In the genomic region with DNA sequence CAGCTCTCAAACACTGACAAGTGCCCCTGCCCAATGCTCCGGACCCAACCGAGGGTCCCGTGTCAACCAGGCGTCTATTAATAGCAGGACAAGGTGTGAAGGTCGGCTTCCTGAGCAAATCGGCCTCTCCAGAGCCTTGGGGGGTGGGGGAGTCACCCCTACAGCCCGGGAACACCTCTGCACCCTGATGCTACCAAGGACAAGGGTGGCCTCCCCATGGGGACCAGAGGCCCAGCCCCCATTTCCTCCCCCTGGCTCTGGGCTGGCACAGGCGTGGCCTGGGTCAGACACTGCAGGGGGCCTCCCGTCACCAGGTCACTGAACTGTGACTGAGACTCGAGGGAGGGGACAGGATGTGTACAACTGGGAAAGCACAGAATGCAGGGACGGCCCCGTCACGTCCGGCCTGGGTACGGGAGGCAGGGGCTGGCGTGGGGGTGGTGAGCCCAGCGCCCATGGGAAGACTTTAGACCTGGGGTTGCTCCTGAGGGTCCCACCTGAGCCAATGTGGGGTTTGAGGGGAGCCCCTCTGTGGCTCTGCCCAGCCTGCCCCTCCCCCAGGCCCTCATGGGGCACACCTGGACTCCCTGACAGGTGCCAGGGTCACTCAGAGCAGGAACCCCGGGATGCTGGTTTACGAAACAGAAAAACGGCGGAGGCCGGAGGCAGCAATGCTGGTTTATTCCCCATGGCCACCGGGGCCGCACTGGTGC, we compare ENCODE assay signal across 6 cellular contexts. TPM values are rescaled to one million over a fixed set of nuclear protein-coding genes. Genes with fewer than 3 reads are reported as not detected.
DNase-seq lines count a peak whose midpoint lies in the region; ATAC-seq and TF ChIP-seq lines count a peak whose summit lies in the region.

No MANE protein-coding gene starts in this region.

- H3K27me3 ChIP-seq in ascending aorta, result no peaks in the 10 kb centered on the region
- no peaks in the 10 kb centered on the region for H3K27me3 ChIP-seq in naive thymus-derived CD4-positive, alpha-beta T cell (ENCODE audit: control insufficient read depth in 2 of 2, insufficient read depth in 2 of 2, low read length in 2 of 2)

- POLR2A ChIA-PET in naive thymus-derived CD4-positive, alpha-beta T cell (lab: Charles Lee), result interaction anchor here (0.6 to 3.0 kb wide), 6 partner anchors 10 to 143 kb away, joined by 3 to 13 read pairs (median 4); partner anchors contain the start of gene MVD

- H3K36me3 ChIP-seq in ascending aorta, result peaks cover 10 to 28% of the 10 kb centered on the region in 2 donors
- peaks cover 0 to 41% (median 0%) of the 10 kb centered on the region in 3 experiments for H3K36me3 ChIP-seq in naive thymus-derived CD4-positive, alpha-beta T cell (ENCODE audit: control insufficient read depth in 2 of 3, insufficient read depth in 3 of 3, low read length in 3 of 3)

- TF ChIP-seq CTCF in ascending aorta (IDR thresholded peaks at IDR 0.05), result no peak

- peak overlapping the region; percentile 0 to 17 for H3K27ac ChIP-seq in ascending aorta
- peak overlapping the region; percentile 84 for H3K27ac ChIP-seq in naive thymus-derived CD4-positive, alpha-beta T cell (ENCODE audit: low read depth, low read length)

- no peaks in the 10 kb centered on the region for H3K9me3 Mint-ChIP-seq in naive thymus-derived CD4-positive, alpha-beta T cell

- peaks cover 0 to 15% (median 1%) of the 10 kb centered on the region in 5 donors for H3K36me3 Mint-ChIP-seq in naive thymus-derived CD4-positive, alpha-beta T cell

- ATAC-seq in naive thymus-derived CD4-positive, alpha-beta T cell, result peak; percentile 81

- peaks cover 0 to 11% of the 10 kb centered on the region in 2 donors for H3K4me1 ChIP-seq in ascending aorta
- peaks cover 20 to 28% of the 10 kb centered on the region in 2 donors for H3K4me1 ChIP-seq in naive thymus-derived CD4-positive, alpha-beta T cell (ENCODE audit: control insufficient read depth in 2 of 2, insufficient read depth in 2 of 2, low read length in 2 of 2)

- H3K4me3 ChIP-seq in ascending aorta, result peak overlapping the region; percentile 63 to 84
- peak overlapping the region; percentile 78 for H3K4me3 ChIP-seq in naive thymus-derived CD4-positive, alpha-beta T cell (ENCODE audit: low read length)

- H3K27ac Mint-ChIP-seq in naive thymus-derived CD4-positive, alpha-beta T cell, result peak overlapping the region; percentile 81 to 98 (median 88)

- no peaks in the 10 kb centered on the region for H3K9me3 ChIP-seq in ascending aorta
- H3K9me3 ChIP-seq in naive thymus-derived CD4-positive, alpha-beta T cell (ENCODE audit: control insufficient read depth in 2 of 3, low read length in 3 of 3), result no peaks in the 10 kb centered on the region

- H3K4me1 Mint-ChIP-seq in naive thymus-derived CD4-positive, alpha-beta T cell, result peaks cover 6 to 27% (median 13%) of the 10 kb centered on the region in 7 donors

- intact Hi-C loops in ascending aorta (cut with DNase I), result no loop called here
- intact Hi-C loops in naive thymus-derived CD4-positive, alpha-beta T cell (cut with micrococcal nuclease), result loop anchor here (1.0 to 2.0 kb wide), 11 partner anchors 12 to 199 kb away; partner anchors contain the start of genes MVD (in 2 of the 2), SNAI3 (in 2 of the 2), ZC3H18 (in 2 of the 2) and CTU2 (in 1 of the 2)

- peak overlapping the region; percentile 84 to 93 (median 90) for H3K4me3 Mint-ChIP-seq in naive thymus-derived CD4-positive, alpha-beta T cell

- CTCF ChIA-PET in naive thymus-derived CD4-positive, alpha-beta T cell (lab: Charles Lee), result no interaction called here

- DNase-seq in NCI-H2029 (lab: John Stamatoyannopoulos, UW) (peak; percentile 63), NCI-H2029 treated with DMSO at 0.1 percent for 48 hours (lab: John Stamatoyannopoulos, UW) (no peak), NCI-H146 treated with DMSO at 0.1 percent for 48 hours (lab: John Stamatoyannopoulos, UW; ENCODE audit: unreplicated experiment) (peak; percentile 48), ascending aorta (ENCODE audit: low spot score in 2 of 2) (peak; percentile 50 to 79), occipital lobe (lab: John Stamatoyannopoulos, UW) (no peak)
- peak in 8 of 9 donors; percentile 46 to 76 (median 64) for DNase-seq in naive thymus-derived CD4-positive, alpha-beta T cell

- no peaks in the 10 kb centered on the region for H3K27me3 Mint-ChIP-seq in naive thymus-derived CD4-positive, alpha-beta T cell

RNA-seq across cellular contexts. Expression of gene CYBA, which starts 0.6 kb away (rescaled TPM):
- 361 TPM for total RNA-seq in ascending aorta
- 100 to 1,000 TPM; 240 to 498 (median 281) TPM for total RNA-seq in naive thymus-derived CD4-positive, alpha-beta T cell
- polyA plus RNA-seq in naive thymus-derived CD4-positive, alpha-beta T cell, result 100 to 1,000 TPM; 454 to 537 TPM
- 17.8 TPM for total RNA-seq in occipital lobe

RNA-seq across cellular contexts. Expression of gene MVD, which starts 11.5 kb away (rescaled TPM):
- total RNA-seq in ascending aorta (72.9 TPM), occipital lobe (48.8 TPM)
- 10 to 100 TPM; 37.7 to 66.9 (median 42.7) TPM for total RNA-seq in naive thymus-derived CD4-positive, alpha-beta T cell
- polyA plus RNA-seq in naive thymus-derived CD4-positive, alpha-beta T cell, result 10 to 100 TPM; 12.9 to 23.5 TPM

RNA-seq across cellular contexts. Expression of gene IL17C, which starts 13.1 kb away (rescaled TPM):
- total RNA-seq in ascending aorta, result not detected
- under 1 TPM in 1 of 5 experiments, not detected in 4; 0.37 TPM for total RNA-seq in naive thymus-derived CD4-positive, alpha-beta T cell
- not detected for polyA plus RNA-seq in naive thymus-derived CD4-positive, alpha-beta T cell
- not detected for total RNA-seq in occipital lobe

RNA-seq across cellular contexts. Expression of gene SNAI3, which starts 34.9 kb away (rescaled TPM):
- total RNA-seq in ascending aorta, result not detected
- total RNA-seq in naive thymus-derived CD4-positive, alpha-beta T cell, result 10 to 100 TPM in 1 of 5 experiments, 1 to 10 TPM in 4; 2.7 to 13.0 (median 6.1) TPM
- polyA plus RNA-seq in naive thymus-derived CD4-positive, alpha-beta T cell, result 10 to 100 TPM in 1 of 2 donors, 1 to 10 TPM in 1; 6.5 to 13.5 TPM
- total RNA-seq in occipital lobe, result 0.16 TPM

RNA-seq across cellular contexts. Expression of gene RNF166, which starts 54.8 kb away (rescaled TPM):
- total RNA-seq in ascending aorta (44.3 TPM), occipital lobe (10.9 TPM)
- total RNA-seq in naive thymus-derived CD4-positive, alpha-beta T cell, result 100 to 1,000 TPM in 4 of 5 experiments, 10 to 100 TPM in 1; 99.8 to 324 (median 133) TPM
- 10 to 100 TPM; 67.7 to 88.9 TPM for polyA plus RNA-seq in naive thymus-derived CD4-positive, alpha-beta T cell

Comparison
In these comparisons a context has a peak if more than half of its experiments do, and no peak if none do; other contexts are left out.
1. DNase-seq: peak in NCI-H2029 (single experiment), NCI-H146 treated with DMSO at 0.1 percent for 48 hours (single experiment), ascending aorta (2 of 2) and naive thymus-derived CD4-positive, alpha-beta T cell (8 of 9); none in NCI-H2029 treated with DMSO at 0.1 percent for 48 hours (single experiment) and occipital lobe (single experiment).
2. RNA of gene CYBA, which starts 0.6 kb away (total RNA-seq): 361 TPM in ascending aorta (single experiment) and 240 to 498 TPM in naive thymus-derived CD4-positive, alpha-beta T cell; 17.8 TPM in occipital lobe (single experiment); every median in the first group is over 10 times any median in the second.